ENCODE assay signal across 11 cellular contexts in the genomic region with DNA sequence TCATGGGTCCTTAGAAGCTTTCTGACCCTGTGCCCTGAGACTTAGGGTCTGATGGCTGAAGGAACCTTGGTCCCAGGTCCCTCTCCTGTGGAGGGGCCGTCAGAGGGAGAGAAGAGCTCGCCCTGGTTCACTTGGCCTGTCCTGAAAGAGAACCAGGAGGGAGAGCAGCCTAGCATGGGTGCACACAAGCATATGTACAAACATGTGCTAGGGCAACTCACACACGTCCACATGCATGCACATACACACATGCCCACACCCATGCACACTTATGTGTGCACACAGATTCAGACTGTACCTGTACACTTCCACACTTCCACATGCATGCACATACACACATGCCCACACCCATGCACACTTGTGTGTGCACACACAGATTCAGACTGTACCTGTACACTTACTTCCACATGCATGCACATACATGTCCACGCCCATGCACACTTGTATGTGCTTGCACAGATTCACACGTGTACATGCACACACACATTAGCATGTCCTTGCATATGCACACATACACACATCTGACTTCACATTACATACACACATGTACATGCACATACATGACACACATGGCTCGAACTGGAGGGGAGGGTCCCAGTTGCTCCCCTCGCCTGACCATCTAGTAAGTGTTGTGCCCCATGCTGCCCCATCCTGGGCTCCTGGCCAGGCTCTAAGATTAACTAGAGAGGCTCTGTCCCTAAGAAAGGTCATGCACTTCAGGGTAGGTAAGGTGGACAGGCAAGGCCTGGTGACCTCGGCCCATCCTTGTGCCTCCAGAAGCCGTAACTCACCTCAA.
DNase-seq lines count a peak whose midpoint lies in the region; ATAC-seq and TF ChIP-seq lines count a peak whose summit lies in the region.
"Had no signal": no experiment of that assay in that cellular context is flagged by ENCODE, and none has a peak within 500 bp of the region (broad histone marks: within the 10 kb centered on the region; RNA-seq: fewer than 3 reads in every experiment).

No MANE protein-coding gene starts in this region.

- peaks cover 0 to 4% (median 0%) of the 10 kb centered on the region in 3 donors for H3K27me3 Mint-ChIP-seq in CD14-positive monocyte (ENCODE audit: low read depth in 3 of 3)
- no peaks in the 10 kb centered on the region for H3K27me3 Mint-ChIP-seq in activated CD4-positive, alpha-beta memory T cell treated with anti-CD3 and anti-CD28 coated beads for 36 hours
- H3K27me3 Mint-ChIP-seq in progenitor cell of endocrine pancreas: no peaks in the 10 kb centered on the region

- peaks cover 79% of the 10 kb centered on the region for H3K4me1 Mint-ChIP-seq in CD14-positive monocyte
- peaks cover 37% of the 10 kb centered on the region for H3K4me1 Mint-ChIP-seq in activated CD4-positive, alpha-beta memory T cell treated with anti-CD3 and anti-CD28 coated beads for 36 hours (ENCODE audit: low read depth)
- peaks cover 2% of the 10 kb centered on the region for H3K4me1 Mint-ChIP-seq in progenitor cell of endocrine pancreas (ENCODE audit: low read depth)

- DNase-seq in CD14-positive monocyte (ENCODE audit: low spot score) (peak; percentile 37), Right ventricle myocardium superior (peak; percentile 34), progenitor cell of endocrine pancreas (ENCODE audit: low spot score, unreplicated experiment) (no peak), ureter (ENCODE audit: low spot score) (no peak), NCI-H2029 (lab: John Stamatoyannopoulos, UW) (no peak), foreskin fibroblast (no peak)
- DNase-seq in activated CD4-positive, alpha-beta memory T cell treated with anti-CD3 and anti-CD28 coated beads for 36 hours: peak; percentile 8
- DNase-seq: DMS79, MV-4-11 had no signal

- no peak for TF ChIP-seq CTCF in CD14-positive monocyte (IDR thresholded peaks at IDR 0.05)
- no peak for TF ChIP-seq CTCF in progenitor cell of endocrine pancreas (IDR thresholded peaks at IDR 0.05; ENCODE audit: unreplicated experiment)
- no peak for TF ChIP-seq CTCF in foreskin fibroblast (IDR thresholded peaks at IDR 0.05; ENCODE audit: low read depth, low read length)

- peaks cover 4 to 13% of the 10 kb centered on the region in 2 donors for H3K36me3 Mint-ChIP-seq in CD14-positive monocyte
- H3K36me3 Mint-ChIP-seq in activated CD4-positive, alpha-beta memory T cell treated with anti-CD3 and anti-CD28 coated beads for 36 hours: no peaks in the 10 kb centered on the region
- H3K36me3 Mint-ChIP-seq in progenitor cell of endocrine pancreas (ENCODE audit: insufficient read depth): no peaks in the 10 kb centered on the region

- POLR2A ChIA-PET in activated CD4-positive, alpha-beta memory T cell treated with anti-CD3 and anti-CD28 coated beads for 36 hours (lab: Charles Lee): interaction anchor here (1.0 to 2.7 kb wide), 5 partner anchors 118 to 153 kb away, joined by 3 to 11 read pairs (median 5); a partner anchor contains a TSS

- CTCF ChIA-PET in activated CD4-positive, alpha-beta memory T cell treated with anti-CD3 and anti-CD28 coated beads for 36 hours (lab: Charles Lee): interaction anchor here (1.0 to 2.7 kb wide), 2 partner anchors 117 to 338 kb away, joined by 5 to 9 read pairs; no protein-coding TSS in a partner anchor

- H3K4me3 Mint-ChIP-seq in CD14-positive monocyte (peak overlapping the region in 1 of 2 donors; percentile 83), progenitor cell of endocrine pancreas (ENCODE audit: low read depth) (no peak overlapping the region)
- H3K4me3 Mint-ChIP-seq in activated CD4-positive, alpha-beta memory T cell treated with anti-CD3 and anti-CD28 coated beads for 36 hours: no peak overlapping the region
- H3K4me3 Mint-ChIP-seq: nephron progenitor cell had no signal

- intact Hi-C loops in CD14-positive monocyte (cut with micrococcal nuclease): loop anchor here in 1 of 2 donors (2.0 kb wide), 1 partner anchor 47 kb away; no protein-coding TSS in a partner anchor
- intact Hi-C loops in activated CD4-positive, alpha-beta memory T cell treated with anti-CD3 and anti-CD28 coated beads for 36 hours (cut with micrococcal nuclease): no loop called here
- intact Hi-C loops in Right ventricle myocardium superior (cut with DNase I): no loop called here

- no peak overlapping the region for H3K4me3 ChIP-seq in foreskin fibroblast (ENCODE audit: low read depth in 1 of 2, low read length in 2 of 2)

- no peak for ATAC-seq in Right ventricle myocardium superior (ENCODE audit: poor library complexity)
- no peak for ATAC-seq in GM21786 (IDR thresholded peaks at IDR 0.05; ENCODE audit: unreplicated experiment)

- H3K27ac Mint-ChIP-seq in CD14-positive monocyte: peak overlapping the region; percentile 100
- H3K27ac Mint-ChIP-seq in activated CD4-positive, alpha-beta memory T cell treated with anti-CD3 and anti-CD28 coated beads for 36 hours: peak overlapping the region; percentile 98
- H3K27ac Mint-ChIP-seq in progenitor cell of endocrine pancreas: peak overlapping the region; percentile 33
- H3K27ac Mint-ChIP-seq: nephron progenitor cell had no signal

- H3K9me3 Mint-ChIP-seq in CD14-positive monocyte: no peaks in the 10 kb centered on the region
- H3K9me3 Mint-ChIP-seq in activated CD4-positive, alpha-beta memory T cell treated with anti-CD3 and anti-CD28 coated beads for 36 hours: no peaks in the 10 kb centered on the region
- H3K9me3 Mint-ChIP-seq in progenitor cell of endocrine pancreas (ENCODE audit: low read depth): peaks cover 5% of the 10 kb centered on the region

Comparison
In these comparisons a context has a peak if more than half of its experiments do, and no peak if none do; other contexts are left out.
1. DNase-seq: peak in CD14-positive monocyte (single experiment), activated CD4-positive, alpha-beta memory T cell treated with anti-CD3 and anti-CD28 coated beads for 36 hours (single experiment) and Right ventricle myocardium superior (single experiment); none in progenitor cell of endocrine pancreas (single experiment), ureter (single experiment), NCI-H2029 (single experiment) and foreskin fibroblast (0 of 2).
2. H3K27ac Mint-ChIP-seq: peak in every context shown above with its lines; median percentile 100 in CD14-positive monocyte; 98 in activated CD4-positive, alpha-beta memory T cell treated with anti-CD3 and anti-CD28 coated beads for 36 hours; 33 in progenitor cell of endocrine pancreas.